Comparison of ENCODE assay signal across 8 cellular contexts in the genomic region with DNA sequence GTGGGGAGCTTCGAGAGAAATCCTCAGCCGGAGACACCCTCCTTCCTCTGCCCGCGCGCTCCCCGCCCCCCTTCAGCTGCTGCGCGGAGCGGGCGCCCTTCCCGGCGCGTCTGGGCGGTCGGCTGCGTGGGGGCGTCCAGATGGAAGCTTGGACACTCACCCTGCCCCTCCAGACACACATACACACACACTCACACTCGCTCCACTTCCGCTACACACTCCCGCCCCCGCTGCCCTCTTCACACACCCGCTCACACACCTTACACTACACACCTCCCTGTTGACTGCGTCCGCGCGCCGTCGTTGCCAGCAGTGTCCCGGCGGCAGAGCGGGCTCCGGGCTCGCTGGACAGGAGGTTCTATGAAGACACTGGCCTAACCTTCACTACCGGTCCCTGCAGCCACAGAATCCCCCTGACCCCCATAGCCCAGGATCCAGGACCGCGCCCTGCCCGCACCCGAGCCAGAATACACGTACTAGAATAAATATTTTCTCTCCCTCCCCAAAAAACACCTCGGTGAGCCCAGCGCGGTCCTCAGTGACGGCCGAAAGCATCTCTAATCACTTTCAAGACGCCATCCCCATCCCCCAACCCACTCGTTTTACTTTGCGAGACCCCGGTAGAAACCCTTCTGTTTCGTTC. TPM values are rescaled to one million over a fixed set of nuclear protein-coding genes. Genes with fewer than 3 reads are reported as not detected.
DNase-seq lines count a peak whose midpoint lies in the region; ATAC-seq and TF ChIP-seq lines count a peak whose summit lies in the region.

No MANE protein-coding gene starts in this region.

- peak overlapping the region; percentile 89 to 99 (median 98) for H3K27ac Mint-ChIP-seq in CD8-positive, alpha-beta memory T cell

- no peaks in the 10 kb centered on the region for H3K9me2 ChIP-seq in Loucy (replicated peaks; ENCODE audit: low read depth, low read length)

- peaks cover 3% of the 10 kb centered on the region; the same call in 1 of the 2 replicates for H3F3A ChIP-seq in Loucy (ENCODE audit: low read depth)

- TF ChIP-seq POLR2A in upper lobe of left lung (IDR thresholded peaks at IDR 0.05), result no peak

- no peak overlapping the region for H4K91ac ChIP-seq in neuronal stem cell (ENCODE audit: low read depth, low read length, poor library complexity)

- H3K36me3 Mint-ChIP-seq in CD8-positive, alpha-beta memory T cell, result peaks cover 0 to 15% (median 0%) of the 10 kb centered on the region in 3 donors
- peaks cover 34% of the 10 kb centered on the region for H3K36me3 Mint-ChIP-seq in activated T-cell treated with anti-CD3 and anti-CD28 coated beads, Interleukin-2, amount 50 U/mL, for 4 hours (ENCODE audit: insufficient read depth)

- DNase-seq in CD8-positive, alpha-beta memory T cell, result peak in 3 of 5 donors; percentile 45 to 70 (median 45)
- DNase-seq in activated T-cell treated with anti-CD3 and anti-CD28 coated beads, Interleukin-2, amount 50 U/mL, for 4 hours, result peak; percentile 62
- DNase-seq in fibroblast of the aortic adventitia (ENCODE audit: low read depth) (no peak), neuronal stem cell (ENCODE audit: low spot score) (peak; percentile 27), upper lobe of left lung (peak; percentile 46 to 92), NCI-H524 (lab: John Stamatoyannopoulos, UW) (no peak)

- CTCF ChIA-PET in CD8-positive, alpha-beta memory T cell (lab: Charles Lee), result interaction anchor here (0.7 to 6.3 kb wide), 33 partner anchors 9 to 903 kb away, joined by 3 to 91 read pairs (median 6); a partner anchor contains a TSS

- peaks cover 18% of the 10 kb centered on the region for H3K27me3 ChIP-seq in CD8-positive, alpha-beta memory T cell (ENCODE audit: insufficient read depth, low read length, poor library complexity, severe bottlenecking)
- H3K27me3 ChIP-seq in Loucy (ENCODE audit: insufficient read depth, low read length, poor library complexity, severe bottlenecking) (peaks cover 9% of the 10 kb centered on the region), neuronal stem cell (ENCODE audit: control insufficient read depth in 3 of 3, insufficient read depth in 3 of 3, low read depth in 1 of 3, low read length in 3 of 3) (peaks cover 27 to 64% (median 34%) of the 10 kb centered on the region in 3 experiments), upper lobe of left lung (peaks cover 0 to 36% (median 28%) of the 10 kb centered on the region in 4 donors)

- H2BK12ac ChIP-seq in neuronal stem cell (ENCODE audit: low read length), result no peak overlapping the region

- H3K4ac ChIP-seq in neuronal stem cell (ENCODE audit: low read length), result no peak overlapping the region

- no peaks in the 10 kb centered on the region for H3K9me3 ChIP-seq in CD8-positive, alpha-beta memory T cell (ENCODE audit: low read length)
- H3K9me3 ChIP-seq in Loucy (ENCODE audit: insufficient read depth, low read depth, low read length) (no peaks in the 10 kb centered on the region), neuronal stem cell (replicated peaks in 1 of 2; ENCODE audit: control insufficient read depth in 2 of 2, insufficient read depth in 1 of 2, low read depth in 1 of 2, low read length in 2 of 2) (peaks cover 0 to 4% of the 10 kb centered on the region in 2 donors), upper lobe of left lung (no peaks in the 10 kb centered on the region)

- H2BK120ac ChIP-seq in neuronal stem cell (ENCODE audit: low read depth, low read length), result no peak overlapping the region

- no peaks in the 10 kb centered on the region for H3K36me3 ChIP-seq in CD8-positive, alpha-beta memory T cell (ENCODE audit: insufficient read depth, low read length)
- H3K36me3 ChIP-seq in Loucy (ENCODE audit: insufficient read depth, low read length) (no peaks in the 10 kb centered on the region), neuronal stem cell (replicated peaks in 1 of 2; ENCODE audit: control insufficient read depth in 2 of 2, insufficient read depth in 2 of 2, low read length in 2 of 2) (peaks cover 0 to 22% of the 10 kb centered on the region in 2 donors), upper lobe of left lung (no peaks in the 10 kb centered on the region)

- peaks cover 35 to 55% (median 39%) of the 10 kb centered on the region in 3 donors for H3K4me1 Mint-ChIP-seq in CD8-positive, alpha-beta memory T cell
- H3K4me1 Mint-ChIP-seq in activated T-cell treated with anti-CD3 and anti-CD28 coated beads, Interleukin-2, amount 50 U/mL, for 4 hours (ENCODE audit: low read depth), result peaks cover 29% of the 10 kb centered on the region

- peak overlapping the region; percentile 91 for H3K4me3 ChIP-seq in CD8-positive, alpha-beta memory T cell (ENCODE audit: low read length)
- peak overlapping the region; percentile 76 for H3K4me3 ChIP-seq in Loucy (ENCODE audit: low read length, poor library complexity, severe bottlenecking)
- H3K4me3 ChIP-seq in fibroblast of the aortic adventitia (ENCODE audit: low read depth, low read length), result peak overlapping the region; percentile 73
- peak overlapping the region; percentile 65 to 74 for H3K4me3 ChIP-seq in neuronal stem cell (ENCODE audit: low read length in 2 of 2)
- H3K4me3 ChIP-seq in upper lobe of left lung, result peak overlapping the region; percentile 80 to 96 (median 90)

- no peak overlapping the region for H4K8ac ChIP-seq in neuronal stem cell (ENCODE audit: low read depth, low read length)

- H3K27me3 Mint-ChIP-seq in CD8-positive, alpha-beta memory T cell, result peaks cover 26 to 45% of the 10 kb centered on the region in 2 donors
- H3K27me3 Mint-ChIP-seq in activated T-cell treated with anti-CD3 and anti-CD28 coated beads, Interleukin-2, amount 50 U/mL, for 4 hours (ENCODE audit: low read depth), result peaks cover 18% of the 10 kb centered on the region

- H3K18ac ChIP-seq in neuronal stem cell (ENCODE audit: low read length), result peak overlapping the region; percentile 59

- no peaks in the 10 kb centered on the region for H3K79me2 ChIP-seq in Loucy (ENCODE audit: insufficient read depth, low read length)

- H3K9ac ChIP-seq in Loucy (ENCODE audit: low read depth, low read length, poor library complexity, severe bottlenecking) (peak overlapping the region; percentile 47), neuronal stem cell (ENCODE audit: low read depth, low read length, poor library complexity) (peak overlapping the region; percentile 95)

- peaks cover 35% of the 10 kb centered on the region for H3K4me1 ChIP-seq in CD8-positive, alpha-beta memory T cell (ENCODE audit: insufficient read depth, low read length)
- peaks cover 9% of the 10 kb centered on the region for H3K4me1 ChIP-seq in Loucy (ENCODE audit: insufficient read depth, low read length, poor library complexity, severe bottlenecking)
- peaks cover 10 to 15% of the 10 kb centered on the region in 2 donors for H3K4me1 ChIP-seq in neuronal stem cell (ENCODE audit: control insufficient read depth in 2 of 2, insufficient read depth in 1 of 2, low read depth in 1 of 2, low read length in 2 of 2)
- peaks cover 38 to 43% (median 42%) of the 10 kb centered on the region in 4 donors for H3K4me1 ChIP-seq in upper lobe of left lung

- H2AFZ ChIP-seq in Loucy (ENCODE audit: low read length) (peak overlapping the region; percentile 94), neuronal stem cell (ENCODE audit: low read length) (peak overlapping the region; percentile 97)

- H3K9me3 Mint-ChIP-seq in CD8-positive, alpha-beta memory T cell, result no peaks in the 10 kb centered on the region
- H3K9me3 Mint-ChIP-seq in activated T-cell treated with anti-CD3 and anti-CD28 coated beads, Interleukin-2, amount 50 U/mL, for 4 hours, result no peaks in the 10 kb centered on the region

- WGBS in neuronal stem cell (ENCODE audit: extremely low coverage in 2 of 2, insufficient read length in 2 of 2, insufficient replicate concordance in 1 of 2), 2 donors, result no CpG with 5 or more reads among the region's 49 CpGs
- WGBS in upper lobe of left lung, 2 donors, result 1 to 3% methylated on average over 35 to 38 of the region's 49 CpGs

- POLR2A ChIA-PET in CD8-positive, alpha-beta memory T cell (lab: Charles Lee), result interaction anchor here (0.6 to 4.8 kb wide), 12 partner anchors 12 to 915 kb away, joined by 3 to 63 read pairs (median 4); a partner anchor contains a TSS

- H2BK15ac ChIP-seq in neuronal stem cell (ENCODE audit: low read length), result peak overlapping the region; percentile 47

- ATAC-seq in GM21528 (IDR thresholded peaks at IDR 0.05; ENCODE audit: low FRiP score, unreplicated experiment) (peak; percentile 14), upper lobe of left lung (ENCODE audit: low FRiP score in 2 of 2) (peak; percentile 62 to 64)
- peak; percentile 5 to 12 for ATAC-seq in activated T-cell treated with anti-CD3 and anti-CD28 coated beads, Interleukin-2, amount 50 U/mL, for 4 hours

- H3K27ac ChIP-seq in CD8-positive, alpha-beta memory T cell (ENCODE audit: low read depth, low read length), result peak overlapping the region; percentile 72
- no peak overlapping the region for H3K27ac ChIP-seq in neuronal stem cell (replicated peaks; ENCODE audit: low read length)
- H3K27ac ChIP-seq in upper lobe of left lung, result peak overlapping the region; percentile 81 to 93 (median 89)

- H3K14ac ChIP-seq in neuronal stem cell (ENCODE audit: low read length), result no peak overlapping the region

- no peak overlapping the region for H2BK5ac ChIP-seq in neuronal stem cell (ENCODE audit: low read length)

- TF ChIP-seq EP300 in upper lobe of left lung (IDR thresholded peaks at IDR 0.05), result no peak

- no peak overlapping the region for H2AK5ac ChIP-seq in neuronal stem cell (ENCODE audit: low read depth, low read length)

- H3K4me2 ChIP-seq in Loucy (ENCODE audit: low read depth, low read length, poor library complexity, severe bottlenecking), result peak overlapping the region; percentile 100
- peak overlapping the region; percentile 96 for H3K4me2 ChIP-seq in neuronal stem cell (ENCODE audit: insufficient read depth, low read length, poor library complexity, severe bottlenecking)

- H3K4me3 Mint-ChIP-seq in CD8-positive, alpha-beta memory T cell, result peak overlapping the region; percentile 91 to 100 (median 96)
- H3K4me3 Mint-ChIP-seq in activated T-cell treated with anti-CD3 and anti-CD28 coated beads, Interleukin-2, amount 50 U/mL, for 4 hours, result peak overlapping the region; percentile 95

- H3K79me1 ChIP-seq in neuronal stem cell (ENCODE audit: low read depth, low read length), result no peaks in the 10 kb centered on the region

- TF ChIP-seq CTCF in Loucy (conservative IDR thresholded peaks at IDR 0.05; ENCODE audit: low read length) (no peak), fibroblast of the aortic adventitia (IDR thresholded peaks at IDR 0.05; ENCODE audit: insufficient read depth, low read length) (no peak), upper lobe of left lung (IDR thresholded peaks at IDR 0.05) (peak in 1 of 6 experiments; percentile 20)

- H3K23ac ChIP-seq in neuronal stem cell (ENCODE audit: low read depth, low read length, poor library complexity), result no peak overlapping the region

- no peaks in the 10 kb centered on the region for H4K20me1 ChIP-seq in Loucy (ENCODE audit: insufficient read depth, low read length, poor library complexity, severe bottlenecking)

RNA-seq across cellular contexts. Expression of a gene that starts 1.1 kb away (rescaled TPM):
- 10 to 100 TPM; 87.8 to 89.9 TPM for total RNA-seq in CD8-positive, alpha-beta memory T cell
- not detected for polyA plus RNA-seq in CD8-positive, alpha-beta memory T cell
- total RNA-seq in activated T-cell treated with anti-CD3 and anti-CD28 coated beads, Interleukin-2, amount 50 U/mL, for 4 hours, result 100 to 1,000 TPM in 1 of 3 donors, 10 to 100 TPM in 2; 83.3 to 121 (median 99.5) TPM
- 0.90 TPM in 1 of 2 replicates, not detected in the other for total RNA-seq in fibroblast of the aortic adventitia (ENCODE audit: low replicate concordance)
- 0.86 TPM for polyA plus RNA-seq in neuronal stem cell (2013, experiment 1 of 2)
- 0.73 TPM for polyA plus RNA-seq in neuronal stem cell (2013, experiment 2 of 2)
- 10 to 100 TPM in 2 of 6 donors, 1 to 10 TPM in 4; 3.5 to 50.9 (median 7.0) TPM for total RNA-seq in upper lobe of left lung

RNA-seq across cellular contexts. Expression of a gene that starts 12.7 kb away (rescaled TPM):
- 10 to 100 TPM; 38.4 to 39.4 TPM for total RNA-seq in CD8-positive, alpha-beta memory T cell
- 2.8 TPM for polyA plus RNA-seq in CD8-positive, alpha-beta memory T cell
- total RNA-seq in activated T-cell treated with anti-CD3 and anti-CD28 coated beads, Interleukin-2, amount 50 U/mL, for 4 hours, result 10 to 100 TPM; 42.7 to 44.7 (median 44.4) TPM
- total RNA-seq in fibroblast of the aortic adventitia (ENCODE audit: low replicate concordance) (11.0 and 22.0 TPM in 2 replicates), upper lobe of left lung (10 to 100 TPM in 5 of 6 donors, 1 to 10 TPM in 1; 7.3 to 27.5 (median 19.2) TPM)
- polyA plus RNA-seq in neuronal stem cell (2013, experiment 1 of 2), result 20.4 TPM
- 21.1 TPM for polyA plus RNA-seq in neuronal stem cell (2013, experiment 2 of 2)

Comparison
In these comparisons a context has a peak if more than half of its experiments do, and no peak if none do; other contexts are left out.
1. DNase-seq: peak in CD8-positive, alpha-beta memory T cell (3 of 5), activated T-cell treated with anti-CD3 and anti-CD28 coated beads, Interleukin-2, amount 50 U/mL, for 4 hours (single experiment), neuronal stem cell (single experiment) and upper lobe of left lung (2 of 2); none in fibroblast of the aortic adventitia (single experiment) and NCI-H524 (0 of 2).
2. ATAC-seq: peak in every context shown above with its lines; median percentile 63 in upper lobe of left lung; 14 in GM21528; 8 in activated T-cell treated with anti-CD3 and anti-CD28 coated beads, Interleukin-2, amount 50 U/mL, for 4 hours.
3. Peak in every context shown above with its lines, with median percentiles within 50 percentile points of each other: H3K4me3 ChIP-seq.